In the genomic region with DNA sequence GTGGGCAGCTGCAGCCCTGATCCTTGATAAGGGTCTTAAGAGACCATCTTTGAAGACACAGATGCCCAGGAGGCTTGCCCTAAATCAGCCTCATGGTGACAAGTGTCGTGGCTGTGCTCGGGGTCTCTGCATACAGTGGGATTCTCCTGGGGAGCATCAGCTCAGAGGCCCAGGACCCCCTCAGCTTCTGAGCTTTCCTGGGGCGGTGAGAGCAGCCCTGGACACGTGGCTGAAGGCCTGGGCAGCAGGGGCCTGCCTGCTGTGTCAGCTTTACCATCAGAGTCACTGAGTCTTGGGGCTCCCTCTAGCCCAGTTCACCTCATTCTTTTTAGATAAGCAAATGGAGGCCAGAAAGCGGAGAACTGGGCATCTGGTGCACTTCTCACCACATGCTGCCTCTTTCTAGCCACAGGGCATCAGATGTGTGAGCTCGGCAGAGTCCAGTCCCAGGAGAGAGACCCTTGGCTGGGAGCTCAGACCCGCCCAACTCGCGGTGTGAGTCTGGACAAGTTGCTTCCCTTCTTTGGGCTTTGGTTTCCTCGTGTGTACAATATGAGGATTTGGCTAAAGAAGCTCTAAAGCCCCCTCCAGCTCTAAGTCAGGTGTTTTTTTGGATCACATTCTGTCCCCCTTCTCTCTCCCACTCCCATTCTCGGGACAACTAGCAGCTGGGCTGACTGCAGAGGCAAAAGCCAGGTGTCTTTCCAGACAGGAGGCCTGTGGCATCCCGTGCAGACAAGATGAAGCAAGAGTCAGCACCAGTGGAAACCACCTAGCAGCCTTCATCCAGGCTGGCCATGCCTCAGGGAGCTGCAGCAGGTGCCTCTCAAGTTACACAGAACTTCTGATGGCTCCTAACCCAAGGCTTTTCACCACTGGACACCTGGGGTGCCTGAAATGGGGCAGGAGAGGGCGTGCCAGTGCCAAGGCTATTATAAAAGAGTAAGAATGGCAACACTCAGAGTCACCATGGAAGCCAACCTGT, we compare ENCODE assay signal across 14 cellular contexts.
DNase-seq lines count a peak whose midpoint lies in the region; ATAC-seq lines count a peak whose summit lies in the region.
"Had no signal": no experiment of that assay in that cellular context is flagged by ENCODE, and none has a peak within 500 bp of the region (broad histone marks: within the 10 kb centered on the region; RNA-seq: fewer than 3 reads in every experiment).

No MANE protein-coding gene starts in this region.

- H4K20me1 ChIP-seq in Karpas-422 (ENCODE audit: insufficient read depth, low read depth, low read length), result no peaks in the 10 kb centered on the region

- H3K4me3 Mint-ChIP-seq in stimulated activated effector memory CD8-positive, alpha-beta T cell treated with anti-CD3 and anti-CD28 coated beads, Interleukin-12 subunit alpha, Interleukin-12 subunit beta, amount 100 ng/mL, for 72 hours, result no peak overlapping the region
- H3K4me3 Mint-ChIP-seq: dendritic cell treated with granulocyte-macrophage colony-stimulating factor and Interleukin-4, amounts not matched to agents 40 ng/mL and 50 ng/mL, for 4 days had no signal

- H3K9ac ChIP-seq in Karpas-422 (ENCODE audit: low read length), result no peak overlapping the region

- no peak overlapping the region for H2AFZ ChIP-seq in Karpas-422 (ENCODE audit: low read length)

- H3K4me1 ChIP-seq in Karpas-422 (ENCODE audit: low read length), result no peaks in the 10 kb centered on the region
- H3K4me1 ChIP-seq: HAP-1, prostate gland had no signal

- DNase-seq in activated CD8-positive, alpha-beta memory T cell treated with anti-CD3 and anti-CD28 coated beads for 24 hours, result peak; percentile 60
- no peak for DNase-seq in activated CD8-positive, alpha-beta memory T cell treated with anti-CD3 and anti-CD28 coated beads, Interleukin-2, amount 50 U/mL, for 4 hours
- DNase-seq in NCI-H187 (lab: John Stamatoyannopoulos, UW) (peak; percentile 91 to 97), caudate nucleus (lab: John Stamatoyannopoulos, UW) (no peak), Karpas-422 (no peak)
- DNase-seq in stimulated activated effector memory CD8-positive, alpha-beta T cell treated with anti-CD3 and anti-CD28 coated beads, Interleukin-12 subunit alpha, Interleukin-12 subunit beta, amount 100 ng/mL, for 72 hours (ENCODE audit: low spot score in 2 of 2), result no peak
- DNase-seq: activated CD4-positive, alpha-beta T cell treated with anti-CD3 and anti-CD28 coated beads for 4 hours; amniotic stem cell; SW 1271 had no signal

- no peak overlapping the region for H3K4me3 ChIP-seq in Karpas-422 (ENCODE audit: low read length)
- H3K4me3 ChIP-seq: HAP-1, prostate gland had no signal

- H3K79me2 ChIP-seq in Karpas-422 (ENCODE audit: low read length), result no peaks in the 10 kb centered on the region; the same call in 1 of the 2 replicates

- peak overlapping the region; percentile 82 for H3K27ac ChIP-seq in caudate nucleus (ENCODE audit: low read depth, low read length)
- H3K27ac ChIP-seq in Karpas-422 (ENCODE audit: low read length), result no peak overlapping the region
- H3K27ac ChIP-seq: prostate gland had no signal

- no peaks in the 10 kb centered on the region for H3K36me3 Mint-ChIP-seq in stimulated activated effector memory CD8-positive, alpha-beta T cell treated with anti-CD3 and anti-CD28 coated beads, Interleukin-12 subunit alpha, Interleukin-12 subunit beta, amount 100 ng/mL, for 72 hours

- no peak overlapping the region for H3K4me2 ChIP-seq in Karpas-422 (ENCODE audit: low read depth, low read length, poor library complexity, severe bottlenecking)

- no peaks in the 10 kb centered on the region for H3K9me3 Mint-ChIP-seq in stimulated activated effector memory CD8-positive, alpha-beta T cell treated with anti-CD3 and anti-CD28 coated beads, Interleukin-12 subunit alpha, Interleukin-12 subunit beta, amount 100 ng/mL, for 72 hours

- no peaks in the 10 kb centered on the region; the same call in 1 of the 2 replicates for H3K36me3 ChIP-seq in Karpas-422 (ENCODE audit: insufficient read depth, low read length)
- H3K36me3 ChIP-seq: HAP-1, prostate gland had no signal

- H3K27ac Mint-ChIP-seq in stimulated activated effector memory CD8-positive, alpha-beta T cell treated with anti-CD3 and anti-CD28 coated beads, Interleukin-12 subunit alpha, Interleukin-12 subunit beta, amount 100 ng/mL, for 72 hours, result peak overlapping the region; percentile 40
- H3K27ac Mint-ChIP-seq: dendritic cell treated with granulocyte-macrophage colony-stimulating factor and Interleukin-4, amounts not matched to agents 40 ng/mL and 50 ng/mL, for 4 days had no signal

- peaks cover 57% of the 10 kb centered on the region for H3K4me1 Mint-ChIP-seq in stimulated activated effector memory CD8-positive, alpha-beta T cell treated with anti-CD3 and anti-CD28 coated beads, Interleukin-12 subunit alpha, Interleukin-12 subunit beta, amount 100 ng/mL, for 72 hours

- H3K9me2 ChIP-seq in Karpas-422 (replicated peaks; ENCODE audit: insufficient read depth, low read length), result no peaks in the 10 kb centered on the region

- ATAC-seq in stimulated activated effector memory CD8-positive, alpha-beta T cell treated with anti-CD3 and anti-CD28 coated beads, Interleukin-12 subunit alpha, Interleukin-12 subunit beta, amount 100 ng/mL, for 72 hours, result no peak
- ATAC-seq in GM21619 (IDR thresholded peaks at IDR 0.05; ENCODE audit: unreplicated experiment) (no peak), GM21526 (IDR thresholded peaks at IDR 0.05; ENCODE audit: low FRiP score, unreplicated experiment) (no peak)

- H3K9me3 ChIP-seq in Karpas-422 (ENCODE audit: low read length), result no peaks in the 10 kb centered on the region
- H3K9me3 ChIP-seq: HAP-1, prostate gland had no signal

- no peaks in the 10 kb centered on the region for H3K27me3 ChIP-seq in Karpas-422 (ENCODE audit: low read length)

Comparison
In these comparisons a context has a peak if more than half of its experiments do, and no peak if none do; other contexts are left out.
1. DNase-seq: peak in activated CD8-positive, alpha-beta memory T cell treated with anti-CD3 and anti-CD28 coated beads for 24 hours (single experiment) and NCI-H187 (2 of 2); none in activated CD8-positive, alpha-beta memory T cell treated with anti-CD3 and anti-CD28 coated beads, Interleukin-2, amount 50 U/mL, for 4 hours (single experiment), caudate nucleus (0 of 61), stimulated activated effector memory CD8-positive, alpha-beta T cell treated with anti-CD3 and anti-CD28 coated beads, Interleukin-12 subunit alpha, Interleukin-12 subunit beta, amount 100 ng/mL, for 72 hours (0 of 2) and Karpas-422 (single experiment).